11 cellular contexts compared by ENCODE assay signal in the genomic region with DNA sequence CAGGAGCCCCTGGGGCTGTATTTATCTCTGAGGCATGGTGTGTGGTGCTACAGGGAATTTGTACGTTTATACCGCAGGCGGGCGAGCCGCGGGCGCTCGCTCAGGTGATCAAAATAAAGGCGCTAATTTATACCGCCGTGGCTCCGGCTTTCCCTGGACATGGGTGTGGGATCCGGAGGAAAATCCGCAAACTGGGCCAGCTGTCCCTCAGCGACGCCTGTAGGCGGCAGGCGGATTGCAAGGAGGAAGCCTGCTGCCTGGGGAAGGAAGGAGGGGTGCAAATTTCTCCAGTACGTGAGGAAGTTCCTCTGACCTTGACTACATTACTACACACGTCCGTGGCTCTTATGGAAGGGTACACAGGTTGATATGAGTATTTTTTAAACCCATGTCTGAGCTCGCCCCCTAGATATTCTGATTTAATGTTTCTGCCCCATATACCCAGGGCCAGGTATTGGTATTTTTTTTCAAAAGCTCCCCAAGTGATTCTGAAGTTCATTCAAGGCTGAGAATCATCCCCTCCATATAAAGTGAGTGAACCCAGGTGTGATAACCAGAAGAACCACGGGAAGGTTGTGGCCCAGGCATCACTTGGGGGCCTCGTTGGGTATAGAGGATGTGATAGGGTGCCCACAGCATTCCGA. TPM values are rescaled to one million over a fixed set of nuclear protein-coding genes. Genes with fewer than 3 reads are reported as not detected.
DNase-seq lines count a peak whose midpoint lies in the region; ATAC-seq and TF ChIP-seq lines count a peak whose summit lies in the region.
"Had no signal": no experiment of that assay in that cellular context is flagged by ENCODE, and none has a peak within 500 bp of the region (broad histone marks: within the 10 kb centered on the region; RNA-seq: fewer than 3 reads in every experiment).

No MANE protein-coding gene starts in this region.

- TF ChIP-seq CTCF in C4-2B (conservative IDR thresholded peaks at IDR 0.05): peak; percentile 92
- TF ChIP-seq CTCF in HL-60 (IDR thresholded peaks at IDR 0.05; ENCODE audit: insufficient read depth, low read length): peak; percentile 26
- TF ChIP-seq CTCF in astrocyte of the cerebellum (IDR thresholded peaks at IDR 0.05; ENCODE audit: low read depth, low read length, missing control alignments): peak; percentile 82
- TF ChIP-seq CTCF in right lobe of liver (IDR thresholded peaks at IDR 0.05): peak in 3 of 4 donors; percentile 34 to 40 (median 37)
- TF ChIP-seq CTCF in ovary (IDR thresholded peaks at IDR 0.05): no peak
- TF ChIP-seq CTCF in activated CD8-positive, alpha-beta T cell treated with anti-CD3 and anti-CD28 coated beads for 36 hours (IDR thresholded peaks at IDR 0.05): no peak

- H3K4me3 ChIP-seq in HL-60 (replicated peaks; ENCODE audit: insufficient read depth, low read length) (no peak overlapping the region), astrocyte of the cerebellum (ENCODE audit: low read depth, low read length) (peak overlapping the region; percentile 43), right lobe of liver (no peak overlapping the region), ovary (no peak overlapping the region)
- H3K4me3 ChIP-seq: PC-9 had no signal

- H3K4me1 ChIP-seq in right lobe of liver (no peaks in the 10 kb centered on the region), ovary (ENCODE audit: insufficient read depth) (no peaks in the 10 kb centered on the region)

- H3K27ac ChIP-seq in C4-2B (no peak overlapping the region), HL-60 (replicated peaks) (no peak overlapping the region), right lobe of liver (no peak overlapping the region), ovary (no peak overlapping the region)
- H3K27ac ChIP-seq: PC-9 had no signal

- in situ Hi-C loops in astrocyte of the cerebellum (cut with HindIII; ENCODE audit: low sequenced_read_pairs): no loop called here

- H3K27ac Mint-ChIP-seq in activated CD8-positive, alpha-beta T cell treated with anti-CD3 and anti-CD28 coated beads for 36 hours: no peak overlapping the region

- no peaks in the 10 kb centered on the region for H3K9me3 Mint-ChIP-seq in activated CD8-positive, alpha-beta T cell treated with anti-CD3 and anti-CD28 coated beads for 36 hours

- 12% methylated on average over 12 of the region's 25 CpGs for WGBS in right lobe of liver (ENCODE audit: insufficient coverage, low coverage, low lambda C conversion rate, missing lambda C conversion rate)
- WGBS in ovary, 3 donors: 9 to 10% (median 10%) methylated on average over 25 of the region's 25 CpGs

- no peak for TF ChIP-seq EP300 in ovary (IDR thresholded peaks at IDR 0.05)

- H3K4me1 Mint-ChIP-seq in activated CD8-positive, alpha-beta T cell treated with anti-CD3 and anti-CD28 coated beads for 36 hours (ENCODE audit: low read depth): peaks cover 2% of the 10 kb centered on the region

- H3K9me3 ChIP-seq in right lobe of liver: no peaks in the 10 kb centered on the region
- H3K9me3 ChIP-seq in ovary: no peaks in the 10 kb centered on the region

- H3K36me3 Mint-ChIP-seq in activated CD8-positive, alpha-beta T cell treated with anti-CD3 and anti-CD28 coated beads for 36 hours (ENCODE audit: low read depth): no peaks in the 10 kb centered on the region

- POLR2A ChIA-PET in activated CD8-positive, alpha-beta T cell treated with anti-CD3 and anti-CD28 coated beads for 36 hours (lab: Charles Lee): no interaction called here

- peaks cover 36% of the 10 kb centered on the region for H3K27me3 Mint-ChIP-seq in activated CD8-positive, alpha-beta T cell treated with anti-CD3 and anti-CD28 coated beads for 36 hours

- no peak for TF ChIP-seq POLR2A in right lobe of liver (IDR thresholded peaks at IDR 0.05)
- TF ChIP-seq POLR2A in ovary (IDR thresholded peaks at IDR 0.05): no peak

- H3K27me3 ChIP-seq in HL-60 (ENCODE audit: insufficient read depth, poor library complexity, severe bottlenecking): peaks cover 47% of the 10 kb centered on the region
- peaks cover 18 to 41% of the 10 kb centered on the region in 2 donors for H3K27me3 ChIP-seq in right lobe of liver
- H3K27me3 ChIP-seq in ovary: no peaks in the 10 kb centered on the region

- intact Hi-C loops in right lobe of liver (cut with DNase I): loop anchor here in 1 of 2 donors (5.0 kb wide), 1 partner anchor 120 kb away; no protein-coding TSS in a partner anchor
- intact Hi-C loops in ovary (cut with DNase I): loop anchor here in 1 of 4 donors (5.0 kb wide), 1 partner anchor 50 kb away; no protein-coding TSS in a partner anchor
- intact Hi-C loops in activated CD8-positive, alpha-beta T cell treated with anti-CD3 and anti-CD28 coated beads for 36 hours (cut with micrococcal nuclease): no loop called here

- ATAC-seq in right lobe of liver (peak in 3 of 4 donors; percentile 43 to 68 (median 45)), HG02571 (IDR thresholded peaks at IDR 0.05; ENCODE audit: unreplicated experiment) (no peak), HG02981 (IDR thresholded peaks at IDR 0.05; ENCODE audit: unreplicated experiment) (no peak)
- ATAC-seq in activated CD8-positive, alpha-beta T cell treated with anti-CD3 and anti-CD28 coated beads for 36 hours: no peak

- H3K4me3 Mint-ChIP-seq in activated CD8-positive, alpha-beta T cell treated with anti-CD3 and anti-CD28 coated beads for 36 hours: no peak overlapping the region

- DNase-seq in HL-60 (ENCODE audit: low read depth in 1 of 2, low spot score in 1 of 2) (peak in 1 of 2 experiments; percentile 51), astrocyte of the cerebellum (ENCODE audit: low read depth) (no peak), right lobe of liver (peak in 1 of 3 donors; percentile 36), ovary (no peak)
- no peak for DNase-seq in activated CD8-positive, alpha-beta T cell treated with anti-CD3 and anti-CD28 coated beads for 36 hours
- DNase-seq: activated effector memory CD4-positive, alpha-beta T cell treated with anti-CD3 and anti-CD28 coated beads, Interleukin-2, amount 50 U/mL, for 16 hours; hippocampal formation; PC-9 had no signal

- H3K36me3 ChIP-seq in right lobe of liver: no peaks in the 10 kb centered on the region
- no peaks in the 10 kb centered on the region for H3K36me3 ChIP-seq in ovary

- CTCF ChIA-PET in activated CD8-positive, alpha-beta T cell treated with anti-CD3 and anti-CD28 coated beads for 36 hours (lab: Charles Lee): interaction anchor here (6.9 kb wide), 1 partner anchor 9 kb away, joined by 55 read pairs; no protein-coding TSS in a partner anchor

RNA-seq across cellular contexts. Expression of a gene that starts 2.8 kb away (rescaled TPM):
- total RNA-seq in right lobe of liver (not detected), ovary (not detected)
- not detected for polyA plus RNA-seq in ovary
- total RNA-seq in activated CD8-positive, alpha-beta T cell treated with anti-CD3 and anti-CD28 coated beads for 36 hours: not detected
- total RNA-seq: PC-9 had no signal

RNA-seq across cellular contexts. Expression of a gene that starts 12.5 kb away (rescaled TPM):
- total RNA-seq in right lobe of liver (not detected), ovary (under 1 TPM in 2 of 7 donors, not detected in 5; 0.02 to 0.03 TPM)
- under 1 TPM; 0.04 to 0.18 TPM for polyA plus RNA-seq in ovary
- not detected for total RNA-seq in activated CD8-positive, alpha-beta T cell treated with anti-CD3 and anti-CD28 coated beads for 36 hours
- total RNA-seq: PC-9 had no signal

Comparison
In these comparisons a context has a peak if more than half of its experiments do, and no peak if none do; other contexts are left out.
1. CTCF ChIP-seq: peak in C4-2B (single experiment), HL-60 (single experiment), astrocyte of the cerebellum (single experiment) and right lobe of liver (3 of 4); none in ovary (0 of 3) and activated CD8-positive, alpha-beta T cell treated with anti-CD3 and anti-CD28 coated beads for 36 hours (single experiment).
2. ATAC-seq: peak in right lobe of liver (3 of 4); none in HG02571 (single experiment), activated CD8-positive, alpha-beta T cell treated with anti-CD3 and anti-CD28 coated beads for 36 hours (single experiment) and HG02981 (single experiment).